Comparison of ENCODE assay signal across 1 cellular context in genomic region chr2:190396264-190396663, GRCh38.
TF ChIP-seq lines count a peak whose summit lies in the region.

No MANE protein-coding gene starts in this region.

TF ChIP-seq in HepG2, 621 proteins besides CTCF, POLR2A, EP300 and RAD21:
- TF ChIP-seq HNF4A (CRISPR knock-in tag; IDR thresholded peaks at IDR 0.05) (peak; percentile 37; the same call in 1 of the 2 replicates), ZFP91 (CRISPR knock-in tag; IDR thresholded peaks at IDR 0.05; ENCODE audit: borderline replicate concordance) (no peak), ZNF816 (CRISPR knock-in tag; IDR thresholded peaks at IDR 0.05; ENCODE audit: borderline replicate concordance) (no peak), ZNF281 (CRISPR knock-in tag; IDR thresholded peaks at IDR 0.05; ENCODE audit: borderline replicate concordance) (peak; percentile 65; the same call in 1 of the 2 replicates), ARID5B (CRISPR knock-in tag; IDR thresholded peaks at IDR 0.05) (0 out of 2 replicates have a peak, but pooled peaks have one; percentile 22), NPAS2 (CRISPR knock-in tag; IDR thresholded peaks at IDR 0.05; ENCODE audit: borderline replicate concordance) (no peak), ZNF614 (CRISPR knock-in tag; IDR thresholded peaks at IDR 0.05; ENCODE audit: borderline replicate concordance) (no peak), AKNA (CRISPR knock-in tag; IDR thresholded peaks at IDR 0.05; ENCODE audit: borderline replicate concordance) (no peak), NR2F6 (IDR thresholded peaks at IDR 0.05) (0 out of 2 replicates have a peak, but pooled peaks have one; percentile 10), NR2F6 (CRISPR knock-in tag; IDR thresholded peaks at IDR 0.05) (no peak), ZNF296 (CRISPR knock-in tag; conservative IDR thresholded peaks at IDR 0.05) (no peak)
TF ChIP-seq in HepG2: peak in this region for 4.
